1 cellular context compared by ENCODE assay signal in the genomic region with DNA sequence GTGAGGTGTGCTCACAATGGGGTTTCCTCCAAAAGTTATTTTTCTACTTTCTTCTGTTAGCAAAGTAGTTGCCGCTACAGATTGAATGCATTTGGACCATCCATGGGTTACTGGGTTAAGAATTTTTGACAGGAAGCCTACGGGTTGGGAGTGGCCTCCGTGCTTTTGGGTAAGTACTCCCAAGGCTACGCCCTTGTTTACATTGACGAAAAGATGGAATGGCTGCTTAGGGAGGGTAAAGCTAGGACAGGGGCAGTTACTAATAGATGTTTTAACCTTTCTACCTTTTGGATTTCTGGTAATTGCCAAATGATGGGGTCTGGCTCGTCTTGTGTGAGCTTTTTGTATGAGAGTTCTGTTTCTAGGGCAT.
TF ChIP-seq lines count a peak whose summit lies in the region.

No MANE protein-coding gene starts in this region.

TF ChIP-seq in K562, 482 proteins besides CTCF, POLR2A, EP300 and RAD21:
- TF ChIP-seq, protein P1, sequence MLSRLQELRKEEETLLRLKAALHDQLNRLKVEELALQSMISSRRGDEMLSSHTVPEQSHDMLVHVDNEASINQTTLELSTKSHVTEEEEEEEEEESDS (CRISPR knock-in tag; IDR thresholded peaks at IDR 0.05): no peak
- TF ChIP-seq FOXK2 (conservative IDR thresholded peaks at IDR 0.05 in 1 of 2, IDR thresholded peaks at IDR 0.05 in 1 of 2; ENCODE audit: low read depth in 2 of 2) (peak in 1 of 2 experiments; percentile 51; a peak in 1 of 4 replicates), HCFC1 (IDR thresholded peaks at IDR 0.05; ENCODE audit: low read depth, low read length) (no peak), SAP30 (IDR thresholded peaks at IDR 0.05; ENCODE audit: borderline replicate concordance, insufficient read depth, low read depth, low read length, poor library complexity, severe bottlenecking) (no peak), FOXA3 (CRISPR knock-in tag; conservative IDR thresholded peaks at IDR 0.05 in 1 of 2, IDR thresholded peaks at IDR 0.05 in 1 of 2) (0 out of 4 replicates have a peak, but pooled peaks of 1 of the 2 experiments have one; percentile 31), TBL1XR1 (IDR thresholded peaks at IDR 0.05; ENCODE audit: low read length in 2 of 2) (no peak)
- TF ChIP-seq, protein P2, sequence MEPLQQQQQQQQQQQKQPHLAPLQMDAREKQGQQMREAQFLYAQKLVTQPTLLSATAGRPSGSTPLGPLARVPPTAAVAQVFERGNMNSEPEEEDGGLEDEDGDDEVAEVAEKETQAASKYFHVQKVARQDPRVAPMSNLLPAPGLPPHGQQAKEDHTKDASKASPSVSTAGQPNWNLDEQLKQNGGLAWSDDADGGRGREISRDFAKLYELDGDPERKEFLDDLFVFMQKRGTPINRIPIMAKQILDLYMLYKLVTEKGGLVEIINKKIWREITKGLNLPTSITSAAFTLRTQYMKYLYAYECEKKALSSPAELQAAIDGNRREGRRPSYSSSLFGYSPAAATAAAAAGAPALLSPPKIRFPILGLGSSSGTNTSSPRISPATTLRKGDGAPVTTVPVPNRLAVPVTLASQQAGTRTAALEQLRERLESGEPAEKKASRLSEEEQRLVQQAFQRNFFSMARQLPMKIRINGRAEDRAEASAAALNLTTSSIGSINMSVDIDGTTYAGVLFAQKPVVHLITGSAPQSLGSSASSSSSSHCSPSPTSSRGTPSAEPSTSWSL (CRISPR knock-in tag; IDR thresholded peaks at IDR 0.05; ENCODE audit: borderline replicate concordance): no peak
